8 cellular contexts compared by ENCODE assay signal in genomic region chr16:88533945-88534641, GRCh38. TPM values are rescaled to one million over a fixed set of nuclear protein-coding genes. Genes with fewer than 3 reads are reported as not detected.
DNase-seq lines count a peak whose midpoint lies in the region; ATAC-seq, FAIRE-seq and TF ChIP-seq lines count a peak whose summit lies in the region.

No MANE protein-coding gene starts in this region.

- H3K27ac Mint-ChIP-seq in activated T-cell treated with anti-CD3 and anti-CD28 coated beads, Interleukin-2, amount 50 U/mL, for 72 hours: no peak overlapping the region
- no peak overlapping the region for H3K27ac Mint-ChIP-seq in nephron progenitor cell

- TF ChIP-seq POLR2A in H54 (IDR thresholded peaks at IDR 0.05; ENCODE audit: low read depth, low read length): 0 out of 2 replicates have a peak, but pooled peaks have one; percentile 39

- peak; percentile 53 for DNase-seq in G401 (ENCODE audit: low spot score)
- peak; percentile 76 for DNase-seq in H54 (ENCODE audit: insufficient read length, low spot score)
- DNase-seq in NCI-H774 (lab: John Stamatoyannopoulos, UW): peak; percentile 39
- peak; percentile 81 to 85 for DNase-seq in activated T-cell treated with anti-CD3 and anti-CD28 coated beads, Interleukin-2, amount 50 U/mL, for 72 hours
- DNase-seq in fibroblast of gingiva (ENCODE audit: low read depth): peak; percentile 49
- DNase-seq in nephron progenitor cell: peak; percentile 90
- peak; percentile 65 to 83 (median 72) for DNase-seq in stimulated activated naive CD4-positive, alpha-beta T cell (lab: John Stamatoyannopoulos, UW)

- no peaks in the 10 kb centered on the region for H3K9me3 Mint-ChIP-seq in activated T-cell treated with anti-CD3 and anti-CD28 coated beads, Interleukin-2, amount 50 U/mL, for 72 hours
- H3K9me3 Mint-ChIP-seq in nephron progenitor cell: no peaks in the 10 kb centered on the region

- H3K4me1 Mint-ChIP-seq in activated T-cell treated with anti-CD3 and anti-CD28 coated beads, Interleukin-2, amount 50 U/mL, for 72 hours (ENCODE audit: low read depth): peaks cover 13% of the 10 kb centered on the region
- H3K4me1 Mint-ChIP-seq in nephron progenitor cell: peaks cover 38% of the 10 kb centered on the region

- H3K4me3 Mint-ChIP-seq in activated T-cell treated with anti-CD3 and anti-CD28 coated beads, Interleukin-2, amount 50 U/mL, for 72 hours: peak overlapping the region; percentile 39 to 43
- no peak overlapping the region for H3K4me3 Mint-ChIP-seq in nephron progenitor cell

- in situ Hi-C loops in G401 (cut with HindIII; ENCODE audit: low sequenced_read_pairs): no loop called here

- peak; percentile 82 to 83 for ATAC-seq in activated T-cell treated with anti-CD3 and anti-CD28 coated beads, Interleukin-2, amount 50 U/mL, for 72 hours (replicated peaks in 1 of 2)
- ATAC-seq in GM21528 (IDR thresholded peaks at IDR 0.05; ENCODE audit: low FRiP score, unreplicated experiment): no peak

- FAIRE-seq in H54 (lab: Jason Lieb, UNC): no peak

- H3K27me3 Mint-ChIP-seq in activated T-cell treated with anti-CD3 and anti-CD28 coated beads, Interleukin-2, amount 50 U/mL, for 72 hours (ENCODE audit: low read depth): no peaks in the 10 kb centered on the region
- peaks cover 27% of the 10 kb centered on the region for H3K27me3 Mint-ChIP-seq in nephron progenitor cell (ENCODE audit: low read depth, poor library complexity)

- no peak for TF ChIP-seq CTCF in nephron progenitor cell (IDR thresholded peaks at IDR 0.05)

- no peaks in the 10 kb centered on the region for H3K36me3 Mint-ChIP-seq in activated T-cell treated with anti-CD3 and anti-CD28 coated beads, Interleukin-2, amount 50 U/mL, for 72 hours (ENCODE audit: insufficient read depth in 2 of 2)
- H3K36me3 Mint-ChIP-seq in nephron progenitor cell (ENCODE audit: low read depth): peaks cover 7% of the 10 kb centered on the region

RNA-seq across cellular contexts. Expression of gene ZC3H18, which starts 36.1 kb away (rescaled TPM):
- total RNA-seq in G401 (2014; rRNA removed; shearing (Covaris generic)): 25.8 and 48.9 TPM in 2 replicates
- 10 to 100 TPM; 88.7 to 99.0 TPM for total RNA-seq in activated T-cell treated with anti-CD3 and anti-CD28 coated beads, Interleukin-2, amount 50 U/mL, for 72 hours

Comparison
In these comparisons a context has a peak if more than half of its experiments do, and no peak if none do; other contexts are left out.
1. DNase-seq: peak in every context shown above with its lines; median percentile 90 in nephron progenitor cell; 83 in activated T-cell treated with anti-CD3 and anti-CD28 coated beads, Interleukin-2, amount 50 U/mL, for 72 hours; 76 in H54; 72 in stimulated activated naive CD4-positive, alpha-beta T cell; 53 in G401; 49 in fibroblast of gingiva; 39 in NCI-H774.